ENCODE assay signal across 8 cellular contexts in genomic region chr2:69386376-69386775, GRCh38. TPM values are rescaled to one million over a fixed set of nuclear protein-coding genes. Genes with fewer than 3 reads are reported as not detected.
DNase-seq lines count a peak whose midpoint lies in the region; ATAC-seq and TF ChIP-seq lines count a peak whose summit lies in the region.

No MANE protein-coding gene starts in this region.

- H3K9me3 ChIP-seq in PC-3 (ENCODE audit: low read length) (no peaks in the 10 kb centered on the region), esophagus muscularis mucosa (no peaks in the 10 kb centered on the region)

- H3K4me3 ChIP-seq in AG10803 (ENCODE audit: low read length) (peak overlapping the region; percentile 62), PC-3 (ENCODE audit: low read length) (peak overlapping the region; percentile 89), esophagus muscularis mucosa (peak overlapping the region; percentile 83 to 97 (median 92))

- no peak for TF ChIP-seq POLR2A in esophagus muscularis mucosa (IDR thresholded peaks at IDR 0.05; ENCODE audit: low read depth)

- H2AFZ ChIP-seq in PC-3 (ENCODE audit: low read length) = peak overlapping the region; percentile 78

- H3K4me2 ChIP-seq in PC-3 (ENCODE audit: low read length) = peak overlapping the region; percentile 90

- H3K27ac ChIP-seq in PC-3 (ENCODE audit: low read length) (no peak overlapping the region), esophagus muscularis mucosa (replicated peaks in 1 of 4) (peak overlapping the region; percentile 85 to 91 (median 86))

- intact Hi-C loops in PC-3 (cut with micrococcal nuclease) (loop anchor here (2.0 to 10.0 kb wide), 2 partner anchors 50 to 98 kb away; partner anchors contain the start of gene NFU1), esophagus muscularis mucosa (cut with DNase I) (loop anchor here (10.0 kb wide), 2 partner anchors 258 to 328 kb away; partner anchors contain the start of gene AAK1), left colon (cut with DNase I, micrococcal nuclease) (no loop called here)

- H3K27me3 ChIP-seq in PC-3 (ENCODE audit: low read length) = no peaks in the 10 kb centered on the region
- H3K27me3 ChIP-seq in esophagus muscularis mucosa = no peaks in the 10 kb centered on the region

- 3% methylated on average over 6 of the region's 6 CpGs for WGBS in esophagus muscularis mucosa

- CTCF ChIA-PET in PC-3 (lab: Charles Lee) = no interaction called here

- H3K9ac ChIP-seq in PC-3 (ENCODE audit: low read length) = peak overlapping the region; percentile 71

- no TSS peak for BruUV-seq in PC-3 (replicated peaks; lab: Mats Ljungman, UMichigan)

- H3K9me2 ChIP-seq in PC-3 (replicated peaks; ENCODE audit: low read length) = no peaks in the 10 kb centered on the region

- H3F3A ChIP-seq in PC-3 (ENCODE audit: low read length, unreplicated experiment) = no peaks in the 10 kb centered on the region

- H3K4me1 ChIP-seq in PC-3 (ENCODE audit: insufficient read depth, low read length) (peaks cover 32% of the 10 kb centered on the region), esophagus muscularis mucosa (peaks cover 15 to 49% (median 46%) of the 10 kb centered on the region in 4 donors)

- ATAC-seq in GM19395 (IDR thresholded peaks at IDR 0.05; ENCODE audit: unreplicated experiment) (peak; percentile 28), PC-3 (no peak), left colon (no peak), HG03196 (IDR thresholded peaks at IDR 0.05; ENCODE audit: unreplicated experiment) (no peak)

- no peak for TF ChIP-seq EP300 in esophagus muscularis mucosa (IDR thresholded peaks at IDR 0.05)

- H3K36me3 ChIP-seq in PC-3 (ENCODE audit: low read depth, low read length) (0 out of 2 replicates have a peak, but pooled peaks cover 5% of the 10 kb centered on the region), esophagus muscularis mucosa (no peaks in the 10 kb centered on the region)

- POLR2A ChIA-PET in PC-3 (lab: Charles Lee; ENCODE audit: unreplicated experiment) = no interaction called here

- DNase-seq in AG10803 (ENCODE audit: low read depth) = no peak
- DNase-seq in PC-3 = no peak
- no peak for DNase-seq in esophagus muscularis mucosa (ENCODE audit: extremely low spot score)
- DNase-seq in retina = peak; percentile 43
- no peak for DNase-seq in left colon
- no peak for DNase-seq in NCI-H128 (lab: John Stamatoyannopoulos, UW; ENCODE audit: unreplicated experiment)

- TF ChIP-seq CTCF in AG10803 (conservative IDR thresholded peaks at IDR 0.05; ENCODE audit: low read length) (no peak), PC-3 (conservative IDR thresholded peaks at IDR 0.05; ENCODE audit: low read depth, low read length) (no peak), esophagus muscularis mucosa (IDR thresholded peaks at IDR 0.05) (no peak)

- no peaks in the 10 kb centered on the region for H4K20me1 ChIP-seq in PC-3 (ENCODE audit: low read length)

- H3K79me2 ChIP-seq in PC-3 (ENCODE audit: low read length) = peaks cover 56% of the 10 kb centered on the region

RNA-seq across cellular contexts. Expression of gene GFPT1, which starts 0.7 kb away (rescaled TPM):
- total RNA-seq in PC-3 (2014; rRNA removed) (18.4 and 20.7 TPM in 2 replicates), esophagus muscularis mucosa (10 to 100 TPM; 17.4 to 25.3 (median 23.2) TPM), left colon (100 to 1,000 TPM; 158 to 242 TPM)

RNA-seq across cellular contexts. Expression of gene NFU1, which starts 50.9 kb away (rescaled TPM):
- total RNA-seq in PC-3 (2014; rRNA removed) (38.8 and 45.6 TPM in 2 replicates), esophagus muscularis mucosa (10 to 100 TPM; 45.4 to 74.8 (median 48.8) TPM), left colon (10 to 100 TPM; 41.1 to 44.6 TPM)

Comparison
In these comparisons a context has a peak if more than half of its experiments do, and no peak if none do; other contexts are left out.
1. intact Hi-C loops: an anchor here in PC-3 (2.0 to 10.0 kb wide) and esophagus muscularis mucosa (10.0 kb wide); none called in left colon.